ENCODE assay signal across 8 cellular contexts in the genomic region with DNA sequence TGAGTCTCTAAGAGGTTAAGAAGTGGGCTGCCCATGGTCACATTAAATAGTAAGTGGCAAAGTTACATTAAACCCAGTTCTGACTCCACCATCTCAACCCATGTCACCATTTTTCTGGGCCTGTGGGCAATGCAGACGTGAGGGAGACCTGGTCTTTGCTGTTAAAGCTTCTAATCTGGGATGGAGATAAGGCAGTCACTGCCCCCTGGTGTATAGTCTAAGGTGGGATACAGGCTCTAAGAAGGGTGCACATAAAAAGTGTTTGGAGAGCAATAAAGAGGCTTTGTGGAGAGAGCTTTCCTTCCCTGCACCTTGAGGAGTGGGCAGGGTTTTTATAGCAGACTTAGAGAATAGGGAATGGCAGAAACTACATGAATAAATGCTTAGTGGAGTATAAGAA.
DNase-seq lines count a peak whose midpoint lies in the region; TF ChIP-seq lines count a peak whose summit lies in the region.

No MANE protein-coding gene starts in this region.

- H3K4me3 ChIP-seq in cardiac fibroblast (replicated peaks in 1 of 2; ENCODE audit: low read depth in 2 of 2, low read length in 2 of 2) (no peak overlapping the region), retinal pigment epithelial cell (ENCODE audit: low read length) (no peak overlapping the region)

- TF ChIP-seq CTCF in cardiac fibroblast (IDR thresholded peaks at IDR 0.05; ENCODE audit: low read depth, low read length) (peak; percentile 32), retinal pigment epithelial cell (conservative IDR thresholded peaks at IDR 0.05; ENCODE audit: low read depth, low read length) (peak; percentile 56)

- DNase-seq in NCI-H1105 treated with DMSO at 0.1 percent for 48 hours (lab: John Stamatoyannopoulos, UW) (peak; percentile 21), NCI-H1105 (lab: John Stamatoyannopoulos, UW) (no peak), NAMALWA (ENCODE audit: low spot score) (peak; percentile 72), cardiac fibroblast (ENCODE audit: low read depth in 2 of 2) (peak in 1 of 2 donors; percentile 43), retinal pigment epithelial cell (ENCODE audit: low read depth) (no peak), occipital lobe (lab: John Stamatoyannopoulos, UW) (no peak), DMS79 treated with DMSO at 0.1 percent for 48 hours (lab: John Stamatoyannopoulos, UW) (no peak)
- DNase-seq in effector CD8-positive, alpha-beta T cell (lab: John Stamatoyannopoulos, UW) = no peak

Comparison
In these comparisons a context has a peak if more than half of its experiments do, and no peak if none do; other contexts are left out.
1. DNase-seq: peak in NCI-H1105 treated with DMSO at 0.1 percent for 48 hours (single experiment) and NAMALWA (single experiment); none in NCI-H1105 (single experiment), retinal pigment epithelial cell (single experiment), occipital lobe (single experiment), DMS79 treated with DMSO at 0.1 percent for 48 hours (single experiment) and effector CD8-positive, alpha-beta T cell (single experiment).